In genomic region chr5:124655211-124655880, GRCh38 we compare ENCODE assay signal across 8 cellular contexts.
A peak's percentile ranks its signal among the peaks of the same experiment; 100 is the strongest.
DNase-seq lines count a peak whose midpoint lies in the region; TF ChIP-seq lines count a peak whose summit lies in the region.

No MANE protein-coding gene starts in this region.

- DNase-seq in EL (peak; percentile 29), NCI-H1417 (lab: John Stamatoyannopoulos, UW) (peak in 2 of 3 experiments; percentile 83 to 96), brain microvascular endothelial cell (no peak), GM13976 (ENCODE audit: low spot score) (no peak), GM19238 (ENCODE audit: insufficient read length, low spot score) (no peak), nucleus accumbens (lab: John Stamatoyannopoulos, UW) (no peak), tibial nerve (ENCODE audit: low spot score in 2 of 2) (no peak)

- TF ChIP-seq CTCF in brain microvascular endothelial cell (IDR thresholded peaks at IDR 0.05; ENCODE audit: low read depth, low read length, missing control alignments) (no peak), GM13976 (IDR thresholded peaks at IDR 0.05; ENCODE audit: borderline replicate concordance, control extremely low read depth, extremely low read depth, insufficient read depth, missing control alignments) (no peak), tibial nerve (IDR thresholded peaks at IDR 0.05) (no peak)

- peaks cover 36 to 44% of the 10 kb centered on the region in 2 donors for H3K4me1 ChIP-seq in muscle layer of duodenum (ENCODE audit: control insufficient read depth in 1 of 2, insufficient read depth in 2 of 2, low read length in 2 of 2)
- peaks cover 0 to 66% (median 42%) of the 10 kb centered on the region in 4 donors for H3K4me1 ChIP-seq in tibial nerve

- H3K27ac ChIP-seq in brain microvascular endothelial cell (peak overlapping the region; percentile 79), muscle layer of duodenum (ENCODE audit: low read length) (peak overlapping the region; percentile 59), tibial nerve (peak overlapping the region in 2 of 4 donors; percentile 30 to 31)

- in situ Hi-C loops in brain microvascular endothelial cell (cut with HindIII; ENCODE audit: low pct_ligation_motif_present, low sequenced_read_pairs), result no loop called here
- in situ Hi-C loops in GM13976 (cut with MboI; ENCODE audit: low sequenced_read_pairs, unreplicated experiment), result no loop called here

- H3K36me3 ChIP-seq in brain microvascular endothelial cell (replicated peaks) (no peaks in the 10 kb centered on the region), muscle layer of duodenum (ENCODE audit: control insufficient read depth in 1 of 2, insufficient read depth in 2 of 2, low read length in 2 of 2) (no peaks in the 10 kb centered on the region), tibial nerve (no peaks in the 10 kb centered on the region)

- no peak for TF ChIP-seq EP300 in tibial nerve (IDR thresholded peaks at IDR 0.05)

- H3K4me3 ChIP-seq in brain microvascular endothelial cell (ENCODE audit: low read depth, low read length), result peak overlapping the region; percentile 9
- no peak overlapping the region for H3K4me3 ChIP-seq in muscle layer of duodenum (ENCODE audit: low read depth in 1 of 2, low read length in 2 of 2)
- no peak overlapping the region for H3K4me3 ChIP-seq in tibial nerve

- H3K9me3 ChIP-seq in muscle layer of duodenum (ENCODE audit: control insufficient read depth in 1 of 2, low read length in 2 of 2), result no peaks in the 10 kb centered on the region
- no peaks in the 10 kb centered on the region for H3K9me3 ChIP-seq in tibial nerve

- no peaks in the 10 kb centered on the region for H3K27me3 ChIP-seq in brain microvascular endothelial cell (replicated peaks)
- no peaks in the 10 kb centered on the region for H3K27me3 ChIP-seq in muscle layer of duodenum (ENCODE audit: low read depth, low read length)
- no peaks in the 10 kb centered on the region for H3K27me3 ChIP-seq in tibial nerve

- WGBS in tibial nerve, 2 donors, result 28 to 31% methylated on average over 8 of the region's 8 CpGs

- TF ChIP-seq POLR2A in tibial nerve (IDR thresholded peaks at IDR 0.05), result no peak

Comparison
In these comparisons a context has a peak if more than half of its experiments do, and no peak if none do; other contexts are left out.
1. DNase-seq: peak in EL (single experiment) and NCI-H1417 (2 of 3); none in brain microvascular endothelial cell (single experiment), GM13976 (single experiment), GM19238 (single experiment), nucleus accumbens (0 of 56) and tibial nerve (0 of 2).